22 cellular contexts compared by ENCODE assay signal in the genomic region with DNA sequence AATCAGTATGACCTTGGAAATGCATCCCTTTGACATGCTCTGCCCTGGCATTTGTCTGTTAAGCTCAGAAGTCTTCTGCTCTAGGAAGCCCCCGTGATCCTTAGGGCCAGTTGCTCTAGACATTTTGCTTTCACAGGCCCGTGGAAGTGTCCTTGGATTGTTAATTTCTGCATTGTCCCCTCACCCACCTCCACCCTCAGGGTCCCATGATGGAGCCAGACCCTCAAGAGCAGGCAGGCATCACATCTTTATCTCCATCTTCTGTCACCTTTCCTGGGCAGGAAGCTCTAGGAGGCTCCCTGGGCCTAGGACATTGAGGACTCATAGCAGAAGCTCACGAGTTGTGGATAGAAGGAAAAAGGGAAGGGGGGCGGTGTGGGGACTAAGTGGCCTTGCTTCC.
"Had no signal": no experiment of that assay in that cellular context is flagged by ENCODE, and none has a peak within 500 bp of the region (broad histone marks: within the 10 kb centered on the region; RNA-seq: fewer than 3 reads in every experiment).

No MANE protein-coding gene starts in this region.

- H3K9me3 ChIP-seq: MG63, SK-N-SH had no signal

- ATAC-seq: HepG2, Panc1, PC-3 had no signal

- H3K27me3 ChIP-seq: MG63 had no signal

- H3K9ac ChIP-seq: SK-N-SH had no signal

- H3K4me3 ChIP-seq: MG63 had no signal

- DNase-seq: IMR-90; Karpas-422; KG1; MG63; NCI-H1092; NCI-H1105 treated with DMSO at 0.1 percent for 48 hours; NCI-H1417 treated with DMSO at 0.1 percent for 48 hours; NCI-H146; NCI-H1930; NCI-H2081; NCI-H2107; NCI-H2227 treated with DMSO at 0.1 percent for 48 hours; NCI-H524; NCI-H69; NCI-H774; NK-92 treated with Interleukin-12 subunit alpha and Interleukin-12 subunit beta, amount 100 ng/mL, for 24 hours; PC-3; SHP77; SK-N-SH had no signal

- FAIRE-seq: HepG2 had no signal

- H3K36me3 ChIP-seq: MG63 had no signal

- H3K27ac ChIP-seq: RWPE1 had no signal

- H3K4me2 ChIP-seq: SK-N-SH had no signal
